ENCODE assay signal across 15 cellular contexts in the genomic region with DNA sequence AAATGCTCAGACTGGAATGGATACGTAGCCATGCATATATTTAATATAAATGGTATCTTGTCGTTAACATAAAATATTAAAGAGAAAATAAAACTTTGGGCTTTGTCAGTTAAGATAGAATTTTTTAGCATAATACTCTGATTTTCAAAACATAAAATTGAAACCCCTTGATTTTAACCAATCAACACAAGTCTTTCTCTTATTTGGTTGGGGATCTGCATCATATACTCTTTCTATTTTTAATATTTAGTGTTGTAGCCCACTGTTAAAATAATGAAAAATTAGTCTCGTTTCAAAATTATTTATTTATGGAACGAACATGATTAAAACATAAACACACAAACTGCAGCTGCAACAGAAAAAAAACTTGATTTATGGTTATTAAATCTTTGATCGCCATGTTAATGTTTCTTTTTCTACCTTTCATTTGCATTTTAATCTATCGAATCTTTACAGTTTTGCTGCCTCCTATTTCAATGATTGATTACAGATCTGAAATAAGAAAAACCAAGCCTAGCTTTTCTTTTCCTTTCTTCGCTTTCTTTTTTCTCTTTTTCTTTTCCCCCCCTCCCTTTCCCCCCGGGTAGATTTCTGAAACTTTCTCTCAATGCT.
DNase-seq lines count a peak whose midpoint lies in the region; ATAC-seq, FAIRE-seq and TF ChIP-seq lines count a peak whose summit lies in the region.
"Had no signal": no experiment of that assay in that cellular context is flagged by ENCODE, and none has a peak within 500 bp of the region (broad histone marks: within the 10 kb centered on the region; RNA-seq: fewer than 3 reads in every experiment).

No MANE protein-coding gene starts in this region.

- no peak for TF ChIP-seq RAD21 in K562 (CRISPR knock-in tag; conservative IDR thresholded peaks at IDR 0.05 in 1 of 2, IDR thresholded peaks at IDR 0.05 in 1 of 2)

- intact Hi-C loops in K562 (cut with micrococcal nuclease) (loop anchor here (10.0 kb wide), 1 partner anchor 1264 kb away; no protein-coding TSS in a partner anchor), stomach (cut with DNase I; ENCODE audit: low total_unique reads) (no loop called here)

- BruUV-seq in K562 (replicated peaks; lab: Mats Ljungman, UMichigan), result no TSS peak

- ATAC-seq in K562, result no peak
- ATAC-seq: GM12878 had no signal

- H3K9me3 ChIP-seq in HUES6 (ENCODE audit: control insufficient read depth, insufficient read depth, low read depth, low read length), result no peaks in the 10 kb centered on the region
- no peaks in the 10 kb centered on the region for H3K9me3 ChIP-seq in K562 (replicated peaks; ENCODE audit: control insufficient read depth, insufficient read depth, low read depth, low read length)
- H3K9me3 ChIP-seq in stomach, result no peaks in the 10 kb centered on the region

- no peaks in the 10 kb centered on the region for H3K79me2 ChIP-seq in K562 (ENCODE audit: control insufficient read depth, insufficient read depth, low read length)

- H3K36me3 ChIP-seq in HUES6 (ENCODE audit: control insufficient read depth, insufficient read depth, low read length) (no peaks in the 10 kb centered on the region), K562 (ENCODE audit: control insufficient read depth, insufficient read depth, low read length) (no peaks in the 10 kb centered on the region), stomach (no peaks in the 10 kb centered on the region)

- H3K4me2 ChIP-seq in K562 (ENCODE audit: insufficient read depth, low read length), result no peak overlapping the region

- H3K27me3 ChIP-seq in HUES6 (ENCODE audit: control insufficient read depth, insufficient read depth, low read length) (peaks cover 98% of the 10 kb centered on the region), K562 (ENCODE audit: control insufficient read depth in 2 of 2, insufficient read depth in 2 of 2, low read length in 2 of 2) (peaks cover 48 to 51% of the 10 kb centered on the region in 2 experiments), stomach (peaks cover 7 to 88% (median 81%) of the 10 kb centered on the region in 3 donors)

- no peak overlapping the region for H2AFZ ChIP-seq in K562 (ENCODE audit: low read depth, low read length)

- in situ Hi-C loops in K562 (cut with MboI), result no loop called here

- CTCF ChIA-PET in K562 (lab: Yijun Ruan, JAX; ENCODE audit: low intra/inter-chr PET ratio), result no interaction called here

- no peak overlapping the region for H3K9ac ChIP-seq in HUES6 (ENCODE audit: low read length)
- no peak overlapping the region for H3K9ac ChIP-seq in K562 (ENCODE audit: insufficient read depth in 1 of 2, low read depth in 2 of 2, low read length in 2 of 2)

- 11% methylated on average over 7 of the region's 8 CpGs for WGBS in K562 (ENCODE audit: insufficient coverage, low coverage, missing lambda C conversion rate)
- WGBS in stomach, 5 donors, result 33 to 55% (median 35%) methylated on average over 8 of the region's 8 CpGs

- POLR2A ChIA-PET in K562 (lab: Yijun Ruan, JAX), result no interaction called here

- H3K27ac ChIP-seq in HUES6 (ENCODE audit: low read depth, low read length), result no peak overlapping the region
- no peak overlapping the region for H3K27ac ChIP-seq in K562 (ENCODE audit: extremely low read depth, low read depth, low read length)
- H3K27ac ChIP-seq in stomach, result peak overlapping the region in 4 of 5 donors; percentile 84 to 94 (median 86)

- H4K20me1 ChIP-seq in K562 (replicated peaks; ENCODE audit: control insufficient read depth, insufficient read depth, low read length), result no peaks in the 10 kb centered on the region

- no peak for DNase-seq in K562 (ENCODE audit: extremely low read depth in 1 of 4, low spot score in 3 of 4)
- DNase-seq in stomach, result no peak
- DNase-seq in NCI-H1048 (lab: John Stamatoyannopoulos, UW), result no peak
- DNase-seq in NCI-H2196 treated with DMSO at 0.1 percent for 48 hours (lab: John Stamatoyannopoulos, UW; ENCODE audit: unreplicated experiment), result no peak
- DNase-seq in cortex of kidney (lab: John Stamatoyannopoulos, UW), result no peak
- no peak for DNase-seq in SIG-M5 treated with dmso at 0.1 percent for 504 hours (lab: John Stamatoyannopoulos, UW; ENCODE audit: unreplicated experiment)
- DNase-seq: activated B cell treated with CpG ODN at 0.5 μM for 24 hours; activated T-cell treated with anti-CD3 and anti-CD28 coated beads for 4 hours; CD4-positive, CD25-positive, alpha-beta regulatory T cell; Karpas-422; NCI-H146; occipital lobe had no signal

- TF ChIP-seq CTCF in K562 (IDR thresholded peaks at IDR 0.05 in 2 of 3, conservative IDR thresholded peaks at IDR 0.05 in 1 of 3; ENCODE audit: insufficient read depth in 2 of 3, low read depth in 1 of 3, low read length in 3 of 3) (no peak), stomach (IDR thresholded peaks at IDR 0.05) (no peak)

- H3K9me1 ChIP-seq in K562 (ENCODE audit: control insufficient read depth, insufficient read depth, low read length), result no peaks in the 10 kb centered on the region

- H3K4me1 ChIP-seq in HUES6 (ENCODE audit: control insufficient read depth, insufficient read depth, low read length) (peaks cover 40% of the 10 kb centered on the region), K562 (replicated peaks in 1 of 2; ENCODE audit: control insufficient read depth in 2 of 2, insufficient read depth in 2 of 2, low read length in 2 of 2) (peaks cover 0 to 29% of the 10 kb centered on the region in 2 experiments; a peak in 3 of 5 replicates), stomach (peaks cover 21 to 42% (median 36%) of the 10 kb centered on the region in 4 donors)

- TF ChIP-seq EP300 in K562 (IDR thresholded peaks at IDR 0.05; ENCODE audit: low read length) (no peak), stomach (IDR thresholded peaks at IDR 0.05) (no peak)

- H3K4me3 ChIP-seq in HUES6 (ENCODE audit: low read depth, low read length) (peak overlapping the region; percentile 54), K562 (no peak overlapping the region), stomach (peak overlapping the region in 3 of 4 donors; percentile 10 to 47 (median 40))
- H3K4me3 ChIP-seq: GM12878 had no signal

- FAIRE-seq in K562 (lab: Jason Lieb, UNC), result no peak
- FAIRE-seq in islet of Langerhans (lab: Jason Lieb, UNC), result peak; percentile 75
- FAIRE-seq: GM12878 had no signal

- TF ChIP-seq POLR2A in K562 (conservative IDR thresholded peaks at IDR 0.05) (no peak), stomach (IDR thresholded peaks at IDR 0.05) (no peak)

TF ChIP-seq in K562, 482 proteins besides CTCF, POLR2A, EP300 and RAD21:
- TF ChIP-seq NCOA4 (IDR thresholded peaks at IDR 0.05; ENCODE audit: partially characterized antibody) (no peak), BMI1 (IDR thresholded peaks at IDR 0.05; ENCODE audit: low read length) (peak; percentile 10; the same call in 1 of the 2 replicates), CBX8 (IDR thresholded peaks at IDR 0.05; ENCODE audit: borderline replicate concordance, extremely low read depth, low read depth, low read length, poor library complexity, severe bottlenecking) (peak; percentile 89), ZNF583 (CRISPR knock-in tag; IDR thresholded peaks at IDR 0.05) (no peak)

Comparison
In these comparisons a context has a peak if more than half of its experiments do, and no peak if none do; other contexts are left out.
1. H3K27ac ChIP-seq: peak in stomach (4 of 5); none in HUES6 (single experiment) and K562 (single experiment).